In the genomic region with DNA sequence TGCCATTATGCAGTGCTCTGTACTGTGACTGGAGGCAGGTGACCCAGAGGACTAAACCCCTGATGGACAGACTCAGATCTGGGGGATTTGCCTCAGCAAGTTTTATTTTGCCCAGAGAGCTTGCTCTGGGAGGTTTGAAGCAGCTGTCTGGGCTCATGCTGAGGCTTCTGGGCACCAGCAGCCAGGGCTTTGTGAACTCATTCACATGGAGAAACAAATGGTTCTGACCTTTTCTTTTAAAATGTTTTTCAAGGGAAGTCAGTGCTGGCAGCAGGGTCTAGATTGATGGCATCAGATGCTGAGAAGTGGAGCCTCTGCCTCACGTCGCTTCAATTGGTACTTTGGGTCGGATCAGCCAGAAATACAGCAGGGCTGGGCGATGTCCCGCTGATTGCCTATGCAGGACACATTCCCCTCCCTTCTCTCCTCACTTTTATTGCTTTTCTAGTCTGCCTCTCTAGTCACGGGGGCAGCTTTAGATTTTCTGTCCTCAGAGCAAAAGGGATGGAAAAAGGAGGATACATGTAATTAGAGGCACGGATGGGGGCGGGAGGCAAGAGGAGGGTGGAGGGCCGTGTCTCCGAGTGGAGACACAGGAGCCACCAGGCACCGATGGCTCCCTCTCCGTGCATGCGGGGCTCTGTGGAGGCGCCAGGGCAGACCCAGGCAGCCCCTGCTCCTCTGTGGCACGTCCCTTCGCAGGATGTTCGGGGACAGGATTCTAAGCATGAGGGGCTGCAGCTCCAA, we compare ENCODE assay signal across 13 cellular contexts.
"Had no signal": no experiment of that assay in that cellular context is flagged by ENCODE, and none has a peak within 500 bp of the region (broad histone marks: within the 10 kb centered on the region; RNA-seq: fewer than 3 reads in every experiment).

No MANE protein-coding gene starts in this region.

- H3K27ac Mint-ChIP-seq: activated CD8-positive, alpha-beta T cell treated with anti-CD3 and anti-CD28 coated beads for 36 hours; activated naive CD8-positive, alpha-beta T cell treated with anti-CD3 and anti-CD28 coated beads, Interleukin-2, amount 50 U/mL, for 24 hours; activated T-helper 1 cell treated with anti-CD3 and anti-CD28 coated beads, Interleukin-12 subunit alpha, Interleukin-12 subunit beta, Interleukin-2, Interleukin-4 antibody, amounts not matched to agents 30 ng/mL and 10 ng/mL and 1 ng/mL, durations not matched to agents 14 hours and 24 hours and 36 hours had no signal

- ATAC-seq: activated CD8-positive, alpha-beta T cell treated with anti-CD3 and anti-CD28 coated beads for 36 hours; activated naive CD8-positive, alpha-beta T cell treated with anti-CD3 and anti-CD28 coated beads, Interleukin-2, amount 50 U/mL, for 24 hours had no signal

- H3K4me1 Mint-ChIP-seq: activated naive CD8-positive, alpha-beta T cell treated with anti-CD3 and anti-CD28 coated beads, Interleukin-2, amount 50 U/mL, for 24 hours had no signal

- H3K27ac ChIP-seq: ascending aorta, parathyroid adenoma, skin epidermis, thyroid gland, VCaP had no signal

- DNase-seq: activated CD4-positive, alpha-beta T cell treated with anti-CD3 and anti-CD28 coated beads for 4 hours; activated CD8-positive, alpha-beta T cell treated with anti-CD3 and anti-CD28 coated beads for 36 hours; activated naive CD4-positive, alpha-beta T cell; activated naive CD8-positive, alpha-beta T cell treated with anti-CD3 and anti-CD28 coated beads, Interleukin-2, amount 50 U/mL, for 24 hours; kidney glomerular epithelial cell; retina; T-helper 9 cell; thyroid gland had no signal

- H3K4me1 ChIP-seq: ascending aorta, parathyroid adenoma, thyroid gland had no signal

- H3K36me3 ChIP-seq: ascending aorta, thyroid gland had no signal

- H3K9me3 ChIP-seq: ascending aorta, thyroid gland had no signal

- H3K27me3 ChIP-seq: ascending aorta, thyroid gland had no signal

- H3K4me3 ChIP-seq: ascending aorta, skin epidermis, thyroid gland had no signal

- H2AFZ ChIP-seq: parathyroid adenoma had no signal

- H3K4me3 Mint-ChIP-seq: activated CD8-positive, alpha-beta T cell treated with anti-CD3 and anti-CD28 coated beads for 36 hours; activated naive CD8-positive, alpha-beta T cell treated with anti-CD3 and anti-CD28 coated beads, Interleukin-2, amount 50 U/mL, for 24 hours; activated T-helper 1 cell treated with anti-CD3 and anti-CD28 coated beads, Interleukin-12 subunit alpha, Interleukin-12 subunit beta, Interleukin-2, Interleukin-4 antibody, amounts not matched to agents 30 ng/mL and 10 ng/mL and 1 ng/mL, durations not matched to agents 14 hours and 24 hours and 36 hours had no signal

- H3K9ac ChIP-seq: parathyroid adenoma had no signal
